23 cellular contexts compared by ENCODE assay signal in the genomic region with DNA sequence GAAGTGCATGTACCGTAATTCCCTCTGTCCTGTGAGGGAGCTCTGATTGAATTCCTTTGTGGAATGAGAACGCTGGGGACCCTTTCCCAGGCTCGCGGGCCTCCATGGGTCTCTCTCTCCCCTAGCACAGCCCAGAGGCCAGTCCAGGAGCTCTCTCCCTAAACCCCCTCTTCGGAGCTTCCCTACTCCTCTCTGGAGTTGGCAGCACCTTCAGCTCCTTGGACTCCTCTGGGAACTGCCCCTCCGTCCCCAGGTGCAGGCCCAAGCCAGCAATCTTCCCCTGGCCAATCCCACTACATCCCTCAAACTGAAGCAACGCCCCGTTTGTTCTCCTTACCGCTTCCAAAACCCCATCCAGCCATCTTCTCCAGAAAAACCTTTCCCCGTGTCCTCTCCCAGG. TPM values are rescaled to one million over a fixed set of nuclear protein-coding genes. Genes with fewer than 3 reads are reported as not detected.
DNase-seq lines count a peak whose midpoint lies in the region; ATAC-seq and TF ChIP-seq lines count a peak whose summit lies in the region.
"Had no signal": no experiment of that assay in that cellular context is flagged by ENCODE, and none has a peak within 500 bp of the region (broad histone marks: within the 10 kb centered on the region; RNA-seq: fewer than 3 reads in every experiment).

No MANE protein-coding gene starts in this region.

- intact Hi-C loops in activated B cell treated with CpG ODN at 0.5 μM for 24 hours (cut with micrococcal nuclease) (no loop called here), PC-9 (cut with micrococcal nuclease; ENCODE audit: unreplicated experiment) (loop anchor here (5.0 to 10.0 kb wide), 2 partner anchors 104 to 372 kb away; partner anchors contain the start of genes AZIN2, S100PBP and YARS1), Right ventricle myocardium superior (cut with DNase I) (no loop called here)

- H3F3A ChIP-seq in PC-9 (ENCODE audit: insufficient read depth, low read depth), result peaks cover 36% of the 10 kb centered on the region

- TF ChIP-seq CTCF in activated B cell treated with CpG ODN at 0.5 μM for 24 hours (IDR thresholded peaks at IDR 0.05) (no peak), mesothelial cell of epicardium (IDR thresholded peaks at IDR 0.05; ENCODE audit: unreplicated experiment) (no peak), progenitor cell of endocrine pancreas (IDR thresholded peaks at IDR 0.05; ENCODE audit: unreplicated experiment) (no peak), PC-9 (conservative IDR thresholded peaks at IDR 0.05) (no peak)

- H3K4me3 ChIP-seq in PC-9, result no peak overlapping the region
- H3K4me3 ChIP-seq: cardiac muscle cell, mucosa of descending colon, uterus had no signal

- no peak for DNase-seq in activated naive CD4-positive, alpha-beta T cell treated with Interleukin-2 at 50 U/mL for 16 hours
- no peak for DNase-seq in activated B cell treated with CpG ODN at 0.5 μM for 24 hours
- DNase-seq in mesothelial cell of epicardium (ENCODE audit: low spot score in 2 of 2, unreplicated experiment in 2 of 2), result no peak
- no peak for DNase-seq in progenitor cell of endocrine pancreas (ENCODE audit: low spot score, unreplicated experiment)
- no peak for DNase-seq in PC-9
- DNase-seq in HCEC 1CT, result no peak
- DNase-seq in Right ventricle myocardium superior, result no peak
- DNase-seq: activated CD4-positive, CD25-positive, alpha-beta regulatory T cell treated with anti-CD3 and anti-CD28 coated beads, Interleukin-2, amount 50 U/mL, for 72 hours; activated CD8-positive, alpha-beta memory T cell treated with anti-CD3 and anti-CD28 coated beads for 24 hours; activated naive CD4-positive, alpha-beta T cell treated with anti-CD3 and anti-CD28 coated beads for 36 hours; activated T-cell treated with anti-CD3 and anti-CD28 coated beads, Interleukin-2, amount 50 U/mL, for 24 hours; BE2C; cortex of kidney; DMS79 treated with DMSO at 0.1 percent for 48 hours; islet precursor cell; mucosa of descending colon; NCI-H1105; NCI-H1930; NCI-H226; occipital lobe; uterus had no signal

- H3K4me3 Mint-ChIP-seq in activated naive CD4-positive, alpha-beta T cell treated with anti-CD3 and anti-CD28 coated beads, Interleukin-2, amount 50 U/mL, for 24 hours, result peak overlapping the region; percentile 34
- H3K4me3 Mint-ChIP-seq in activated B cell treated with CpG ODN at 0.5 μM for 24 hours, result peak overlapping the region; percentile 76
- H3K4me3 Mint-ChIP-seq in mesothelial cell of epicardium, result peak overlapping the region; percentile 20
- H3K4me3 Mint-ChIP-seq in progenitor cell of endocrine pancreas (ENCODE audit: low read depth), result no peak overlapping the region

- H3K9me3 Mint-ChIP-seq in activated naive CD4-positive, alpha-beta T cell treated with anti-CD3 and anti-CD28 coated beads, Interleukin-2, amount 50 U/mL, for 24 hours, result no peaks in the 10 kb centered on the region
- H3K9me3 Mint-ChIP-seq in activated B cell treated with CpG ODN at 0.5 μM for 24 hours, result no peaks in the 10 kb centered on the region
- H3K9me3 Mint-ChIP-seq in mesothelial cell of epicardium, result no peaks in the 10 kb centered on the region
- H3K9me3 Mint-ChIP-seq in progenitor cell of endocrine pancreas (ENCODE audit: low read depth), result no peaks in the 10 kb centered on the region
- H3K9me3 Mint-ChIP-seq: activated naive CD4-positive, alpha-beta T cell treated with anti-CD3 and anti-CD28 coated beads for 36 hours; activated T-cell treated with anti-CD3 and anti-CD28 coated beads, Interleukin-2, amount 50 U/mL, for 24 hours had no signal

- no peaks in the 10 kb centered on the region for H3K27me3 Mint-ChIP-seq in activated naive CD4-positive, alpha-beta T cell treated with anti-CD3 and anti-CD28 coated beads, Interleukin-2, amount 50 U/mL, for 24 hours
- peaks cover 8% of the 10 kb centered on the region for H3K27me3 Mint-ChIP-seq in activated B cell treated with CpG ODN at 0.5 μM for 24 hours
- H3K27me3 Mint-ChIP-seq in mesothelial cell of epicardium (ENCODE audit: low read depth), result no peaks in the 10 kb centered on the region
- H3K27me3 Mint-ChIP-seq in progenitor cell of endocrine pancreas, result peaks cover 3% of the 10 kb centered on the region
- H3K27me3 Mint-ChIP-seq: activated T-cell treated with anti-CD3 and anti-CD28 coated beads, Interleukin-2, amount 50 U/mL, for 24 hours had no signal

- H3K27ac ChIP-seq in PC-9, result no peak overlapping the region
- H3K27ac ChIP-seq: cardiac muscle cell, uterus had no signal

- H3K79me2 ChIP-seq in PC-9 (ENCODE audit: low read depth), result no peaks in the 10 kb centered on the region

- no peak overlapping the region for H3K27ac Mint-ChIP-seq in activated naive CD4-positive, alpha-beta T cell treated with anti-CD3 and anti-CD28 coated beads, Interleukin-2, amount 50 U/mL, for 24 hours
- H3K27ac Mint-ChIP-seq in activated B cell treated with CpG ODN at 0.5 μM for 24 hours, result no peak overlapping the region
- H3K27ac Mint-ChIP-seq in mesothelial cell of epicardium, result no peak overlapping the region
- H3K27ac Mint-ChIP-seq in progenitor cell of endocrine pancreas, result peak overlapping the region; percentile 11
- H3K27ac Mint-ChIP-seq: activated naive CD4-positive, alpha-beta T cell treated with anti-CD3 and anti-CD28 coated beads for 36 hours; activated T-cell treated with anti-CD3 and anti-CD28 coated beads, Interleukin-2, amount 50 U/mL, for 24 hours had no signal

- POLR2A ChIA-PET in activated B cell treated with CpG ODN at 0.5 μM for 24 hours (lab: Charles Lee), result interaction anchor here (0.7 to 1.1 kb wide), 2 partner anchors 11 to 60 kb away, joined by 5 to 6 read pairs; no protein-coding TSS in a partner anchor
- POLR2A ChIA-PET in PC-9 (lab: Charles Lee; ENCODE audit: unreplicated experiment), result interaction anchor here (0.5 to 1.2 kb wide), 2 partner anchors 11 to 59 kb away, joined by 4 to 13 read pairs; no protein-coding TSS in a partner anchor

- H3K9me2 ChIP-seq in PC-9 (ENCODE audit: insufficient read depth), result no peaks in the 10 kb centered on the region

- H3K36me3 Mint-ChIP-seq in activated naive CD4-positive, alpha-beta T cell treated with anti-CD3 and anti-CD28 coated beads, Interleukin-2, amount 50 U/mL, for 24 hours, result no peaks in the 10 kb centered on the region
- no peaks in the 10 kb centered on the region for H3K36me3 Mint-ChIP-seq in activated B cell treated with CpG ODN at 0.5 μM for 24 hours (ENCODE audit: low read depth)
- no peaks in the 10 kb centered on the region for H3K36me3 Mint-ChIP-seq in mesothelial cell of epicardium
- no peaks in the 10 kb centered on the region for H3K36me3 Mint-ChIP-seq in progenitor cell of endocrine pancreas (ENCODE audit: insufficient read depth)

- no TSS peak for BruUV-seq in PC-9 (replicated peaks; lab: Mats Ljungman, UMichigan)

- H3K27me3 ChIP-seq in PC-9 (ENCODE audit: insufficient read depth, low read depth), result no peaks in the 10 kb centered on the region
- H3K27me3 ChIP-seq: BE2C, cardiac muscle cell, uterus had no signal

- no peak overlapping the region for H2AFZ ChIP-seq in PC-9

- H3K4me1 Mint-ChIP-seq in activated naive CD4-positive, alpha-beta T cell treated with anti-CD3 and anti-CD28 coated beads, Interleukin-2, amount 50 U/mL, for 24 hours, result peaks cover 10% of the 10 kb centered on the region
- peaks cover 7% of the 10 kb centered on the region for H3K4me1 Mint-ChIP-seq in activated B cell treated with CpG ODN at 0.5 μM for 24 hours
- H3K4me1 Mint-ChIP-seq in mesothelial cell of epicardium, result peaks cover 21% of the 10 kb centered on the region
- H3K4me1 Mint-ChIP-seq in progenitor cell of endocrine pancreas (ENCODE audit: low read depth), result peaks cover 15% of the 10 kb centered on the region

- H3K4me1 ChIP-seq in PC-9 (replicated peaks; ENCODE audit: insufficient read depth), result peaks cover 44% of the 10 kb centered on the region
- H3K4me1 ChIP-seq: BE2C, uterus had no signal

- no peaks in the 10 kb centered on the region for H4K20me1 ChIP-seq in PC-9 (ENCODE audit: insufficient read depth)

- H3K9me3 ChIP-seq in PC-9 (ENCODE audit: insufficient read depth, low read depth), result no peaks in the 10 kb centered on the region
- H3K9me3 ChIP-seq: BE2C, mucosa of descending colon, uterus had no signal

- H3K4me2 ChIP-seq in PC-9, result no peak overlapping the region

- ATAC-seq in activated B cell treated with CpG ODN at 0.5 μM for 24 hours (ENCODE audit: low read depth), result no peak
- no peak for ATAC-seq in Right ventricle myocardium superior (ENCODE audit: poor library complexity)

- CTCF ChIA-PET in activated B cell treated with CpG ODN at 0.5 μM for 24 hours (lab: Charles Lee) (interaction anchor here (0.8 to 4.7 kb wide), 11 partner anchors 15 to 373 kb away, joined by 3 to 50 read pairs (median 4); partner anchors contain the start of gene FNDC5), PC-9 (lab: Charles Lee) (interaction anchor here (0.6 to 4.6 kb wide), 5 partner anchors 13 to 367 kb away, joined by 3 to 20 read pairs (median 5); no protein-coding TSS in a partner anchor)

- H3K36me3 ChIP-seq in PC-9 (ENCODE audit: low read depth), result no peaks in the 10 kb centered on the region
- H3K36me3 ChIP-seq: BE2C, cardiac muscle cell, uterus had no signal

RNA-seq across cellular contexts. Expression of gene SYNC, which starts 10.5 kb away (rescaled TPM):
- total RNA-seq in activated B cell treated with CpG ODN at 0.5 μM for 24 hours (not detected in 2 replicates), mesothelial cell of epicardium (3.9 to 4.5 TPM (median 4.0 TPM) in 3 replicates), progenitor cell of endocrine pancreas (0.40 TPM in 1 of 2 replicates, not detected in the other), PC-9 (2021) (2.1 and 2.8 TPM in 2 replicates), Right ventricle myocardium superior (22.1 TPM)
- total RNA-seq: activated naive CD4-positive, alpha-beta T cell treated with anti-CD3 and anti-CD28 coated beads for 36 hours had no signal
